Comparison of ENCODE assay signal across 35 cellular contexts in genomic region chr12:69910739-69911138, GRCh38.
"Had no signal": no experiment of that assay in that cellular context is flagged by ENCODE, and none has a peak within 500 bp of the region (broad histone marks: within the 10 kb centered on the region; RNA-seq: fewer than 3 reads in every experiment).

No MANE protein-coding gene starts in this region.

- H3K79me2 ChIP-seq: parathyroid adenoma had no signal

- H3K4me1 ChIP-seq: adrenal gland, colonic mucosa, left lung, parathyroid adenoma, psoas muscle, sigmoid colon, uterus had no signal

- H3K4me3 ChIP-seq: adrenal gland, cardiac muscle cell, colonic mucosa, dorsolateral prefrontal cortex, heart right ventricle, left lung, lung, psoas muscle, sigmoid colon, smooth muscle cell, uterus had no signal

- DNase-seq: activated CD4-positive, alpha-beta memory T cell treated with anti-CD3 and anti-CD28 coated beads for 36 hours; activated CD4-positive, alpha-beta T cell treated with anti-CD3 and anti-CD28 coated beads, Interleukin-2, amount 10 ng/mL, durations not matched to agents 24 days and 14 days; activated CD4-positive, CD25-positive, alpha-beta regulatory T cell treated with anti-CD3 and anti-CD28 coated beads, Interleukin-2, amount 50 U/mL, for 72 hours; activated CD8-positive, alpha-beta memory T cell treated with anti-CD3 and anti-CD28 coated beads, Interleukin-2, amount 50 U/mL, for 4 hours; activated effector memory CD4-positive, alpha-beta T cell treated with anti-CD3 and anti-CD28 coated beads, Interleukin-2, amount 50 U/mL, for 16 hours; activated naive CD4-positive, alpha-beta T cell treated with anti-CD3 and anti-CD28 coated beads for 36 hours; activated naive CD8-positive, alpha-beta T cell treated with anti-CD3 and anti-CD28 coated beads for 36 hours; activated T-cell treated with anti-CD3 and anti-CD28 coated beads, Interleukin-2, amount 50 U/mL, for 1 hour; adrenal gland; aorta; cerebellar nuclear complex; colonic mucosa; dorsolateral prefrontal cortex; effector memory CD4-positive, alpha-beta T cell; foreskin fibroblast; heart right ventricle; left lung; naive thymus-derived CD8-positive, alpha-beta T cell; occipital lobe; psoas muscle; sigmoid colon; stimulated activated CD4-positive, alpha-beta T cell treated with anti-CD3 and anti-CD28 coated beads, Interleukin-1b, Interleukin-23, amount 100 ng/mL, for 48 hours; stimulated activated CD4-positive, alpha-beta T cell treated with anti-CD3 and anti-CD28 coated beads, Interleukin-4, amount 100 ng/mL, for 4 hours; stimulated activated CD8-positive, alpha-beta memory T cell treated with anti-CD3 and anti-CD28 coated beads, Interleukin-4, amount 100 ng/mL, for 48 hours; stimulated activated naive CD8-positive, alpha-beta T cell treated with anti-CD3 and anti-CD28 coated beads, Interleukin-15, amount 100 ng/mL, for 72 hours; substantia nigra; T1000; uterus; WERI-Rb-1 had no signal

- H3K27me3 ChIP-seq: adrenal gland, cardiac muscle cell, colonic mucosa, dorsolateral prefrontal cortex, heart right ventricle, left lung, sigmoid colon, uterus had no signal

- H3K9ac ChIP-seq: parathyroid adenoma had no signal

- H2AFZ ChIP-seq: parathyroid adenoma had no signal

- H3K36me3 ChIP-seq: adrenal gland, cardiac muscle cell, colonic mucosa, heart right ventricle, left lung, sigmoid colon, uterus, WERI-Rb-1 had no signal

- ATAC-seq: esophagus mucosa; heart right ventricle; left lung; naive thymus-derived CD8-positive, alpha-beta T cell; psoas muscle; stimulated activated memory B cell treated with anti-CD40 and anti-IgM and Interleukin-4, amounts not matched to agents 10 μg/mL and 1 μg/mL and 100 μg/mL, for 72 hours; stimulated activated naive CD8-positive, alpha-beta T cell treated with anti-CD3 and anti-CD28 coated beads, Interleukin-15, amount 100 ng/mL, for 72 hours had no signal

- H3K9me3 ChIP-seq: adrenal gland, colonic mucosa, left lung, psoas muscle, sigmoid colon, uterus had no signal

- H3K4me2 ChIP-seq: smooth muscle cell had no signal

- H3K27ac ChIP-seq: adrenal gland, cardiac muscle cell, colonic mucosa, dorsolateral prefrontal cortex, heart right ventricle, left lung, parathyroid adenoma, psoas muscle, sigmoid colon, uterus, WERI-Rb-1 had no signal
